Comparison of ENCODE assay signal across 8 cellular contexts in genomic region chr1:15835741-15836510, GRCh38. TPM values are rescaled to one million over a fixed set of nuclear protein-coding genes. Genes with fewer than 3 reads are reported as not detected.
DNase-seq lines count a peak whose midpoint lies in the region; ATAC-seq and TF ChIP-seq lines count a peak whose summit lies in the region.

No MANE protein-coding gene starts in this region.

- H3K27me3 ChIP-seq in upper lobe of right lung: no peaks in the 10 kb centered on the region

- in situ Hi-C loops in GM13977 (cut with MboI; ENCODE audit: low pct_unique_long_range_greater_than_20kb, low sequenced_read_pairs, unreplicated experiment): no loop called here

- H3K36me3 ChIP-seq in upper lobe of right lung: no peaks in the 10 kb centered on the region

- DNase-seq in GM13977 (ENCODE audit: low spot score) (peak; percentile 93), NCI-H187 treated with DMSO at 0.1 percent for 48 hours (lab: John Stamatoyannopoulos, UW) (peak; percentile 88), T-helper 2 cell (peak; percentile 96 to 100 (median 99)), anterior cingulate cortex (lab: John Stamatoyannopoulos, UW) (peak; percentile 89 to 100 (median 98)), left ventricle myocardium superior (peak; percentile 100), progenitor cell of endocrine pancreas (ENCODE audit: low spot score, unreplicated experiment) (peak; percentile 96), upper lobe of right lung (peak; percentile 100)

- peak; percentile 56 for ATAC-seq in HG02885 (IDR thresholded peaks at IDR 0.05; ENCODE audit: poor library complexity, unreplicated experiment)
- ATAC-seq in left ventricle myocardium superior: peak; percentile 88
- peak; percentile 89 for ATAC-seq in upper lobe of right lung

- H3K4me3 ChIP-seq in upper lobe of right lung: peak overlapping the region; percentile 96

- peaks cover 10% of the 10 kb centered on the region for H3K36me3 Mint-ChIP-seq in progenitor cell of endocrine pancreas (ENCODE audit: insufficient read depth)

- H3K4me1 Mint-ChIP-seq in progenitor cell of endocrine pancreas (ENCODE audit: low read depth): peaks cover 8% of the 10 kb centered on the region

- intact Hi-C loops in left ventricle myocardium superior (cut with micrococcal nuclease) (loop anchor here (10.0 kb wide), 1 partner anchor 69 kb away; no protein-coding TSS in a partner anchor), upper lobe of right lung (cut with DNase I) (no loop called here)

- peak overlapping the region; percentile 100 for H3K27ac Mint-ChIP-seq in progenitor cell of endocrine pancreas

- H3K27ac ChIP-seq in upper lobe of right lung: peak overlapping the region; percentile 100

- H3K4me3 Mint-ChIP-seq in progenitor cell of endocrine pancreas (ENCODE audit: low read depth): peak overlapping the region; percentile 84

- peaks cover 5% of the 10 kb centered on the region for H3K9me3 Mint-ChIP-seq in progenitor cell of endocrine pancreas (ENCODE audit: low read depth)

- H3K9me3 ChIP-seq in upper lobe of right lung: no peaks in the 10 kb centered on the region

- peaks cover 12% of the 10 kb centered on the region for H3K4me1 ChIP-seq in upper lobe of right lung

- no peak for TF ChIP-seq CTCF in GM13977 (IDR thresholded peaks at IDR 0.05; ENCODE audit: extremely low read depth, insufficient read depth, missing control alignments)
- TF ChIP-seq CTCF in progenitor cell of endocrine pancreas (IDR thresholded peaks at IDR 0.05; ENCODE audit: unreplicated experiment): no peak
- no peak for TF ChIP-seq CTCF in upper lobe of right lung (IDR thresholded peaks at IDR 0.05)

- no peaks in the 10 kb centered on the region for H3K27me3 Mint-ChIP-seq in progenitor cell of endocrine pancreas

RNA-seq across cellular contexts. Expression of gene SPEN, which starts 11.6 kb away (rescaled TPM):
- total RNA-seq in left ventricle myocardium superior (20.5 TPM), progenitor cell of endocrine pancreas (55.8 and 58.0 TPM in 2 replicates), upper lobe of right lung (53.1 TPM)

RNA-seq across cellular contexts. Expression of gene UQCRHL, which starts 28.5 kb away (rescaled TPM):
- 6.0 TPM for total RNA-seq in left ventricle myocardium superior
- 2.4 and 3.5 TPM in 2 replicates for total RNA-seq in progenitor cell of endocrine pancreas
- total RNA-seq in upper lobe of right lung: 0.93 TPM

Comparison
In these comparisons a context has a peak if more than half of its experiments do, and no peak if none do; other contexts are left out.
1. Peak in every context shown above with its lines: DNase-seq, ATAC-seq, H3K4me3 ChIP-seq and H3K27ac ChIP-seq.